12 cellular contexts compared by ENCODE assay signal in genomic region chr19:13078897-13079541, GRCh38. TPM values are rescaled to one million over a fixed set of nuclear protein-coding genes. Genes with fewer than 3 reads are reported as not detected.
A peak's percentile ranks its signal among the peaks of the same experiment; 100 is the strongest.
DNase-seq lines count a peak whose midpoint lies in the region; ATAC-seq and TF ChIP-seq lines count a peak whose summit lies in the region.
"Had no signal": no experiment of that assay in that cellular context is flagged by ENCODE, and none has a peak within 500 bp of the region (broad histone marks: within the 10 kb centered on the region; RNA-seq: fewer than 3 reads in every experiment).

No MANE protein-coding gene starts in this region.

- H3K4me3 Mint-ChIP-seq in glutamatergic neuron (ENCODE audit: unreplicated experiment) = no peak overlapping the region
- H3K4me3 Mint-ChIP-seq: CD4-positive, alpha-beta memory T cell had no signal

- ATAC-seq in GM19463 (IDR thresholded peaks at IDR 0.05; ENCODE audit: unreplicated experiment) (no peak), GM18502 (IDR thresholded peaks at IDR 0.05; ENCODE audit: poor library complexity, unreplicated experiment) (no peak)
- ATAC-seq: stimulated activated naive CD8-positive, alpha-beta T cell treated with anti-CD3 and anti-CD28 coated beads, Interleukin-15, Interleukin-2, amounts not matched to agents 100 U/mL and 50 U/mL, for 24 hours had no signal

- H3K4me2 ChIP-seq in skeletal muscle satellite cell (ENCODE audit: low read length) = peak overlapping the region; percentile 10

- no peaks in the 10 kb centered on the region for H3K36me3 Mint-ChIP-seq in glutamatergic neuron (ENCODE audit: unreplicated experiment)
- H3K36me3 Mint-ChIP-seq: CD4-positive, alpha-beta memory T cell had no signal

- DNase-seq in DMS 273 treated with DMSO at 0.1 percent for 48 hours (lab: John Stamatoyannopoulos, UW) (peak; percentile 62), NT2/D1 (ENCODE audit: low read depth, low spot score) (no peak), glutamatergic neuron (no peak), GM19238 (ENCODE audit: insufficient read length, low spot score) (no peak), NCI-H510A treated with DMSO at 0.1 percent for 48 hours (lab: John Stamatoyannopoulos, UW) (no peak)
- DNase-seq: activated CD4-positive, alpha-beta T cell treated with anti-CD3 and anti-CD28 coated beads, Interleukin-2, amount 50 U/mL, for 48 hours; CD4-positive, alpha-beta memory T cell; SIG-M5; stimulated activated naive CD8-positive, alpha-beta T cell treated with anti-CD3 and anti-CD28 coated beads, Interleukin-15, Interleukin-2, amounts not matched to agents 100 U/mL and 50 U/mL, for 24 hours had no signal

- no peak overlapping the region for H3K4me3 ChIP-seq in NT2/D1 (ENCODE audit: insufficient read length, low read depth)
- H3K4me3 ChIP-seq in skeletal muscle satellite cell (ENCODE audit: low read length) = no peak overlapping the region

- TF ChIP-seq CTCF in glutamatergic neuron (IDR thresholded peaks at IDR 0.05; ENCODE audit: partially characterized antibody, unreplicated experiment) = no peak

- peaks cover 16% of the 10 kb centered on the region for H3K27me3 ChIP-seq in NT2/D1 (ENCODE audit: insufficient read depth, insufficient read length)
- H3K27me3 ChIP-seq in skeletal muscle satellite cell (ENCODE audit: control insufficient read depth, insufficient read depth, low read length) = no peaks in the 10 kb centered on the region

- peak overlapping the region; percentile 95 for H3K27ac Mint-ChIP-seq in glutamatergic neuron (ENCODE audit: unreplicated experiment)

- no peaks in the 10 kb centered on the region for H3K9me3 ChIP-seq in NT2/D1 (ENCODE audit: insufficient read depth, low read length)
- no peaks in the 10 kb centered on the region for H3K9me3 ChIP-seq in skeletal muscle satellite cell (replicated peaks; ENCODE audit: low read length)

- H3K36me3 ChIP-seq in NT2/D1 (ENCODE audit: insufficient read depth, insufficient read length, low read length) (no peaks in the 10 kb centered on the region), skeletal muscle satellite cell (ENCODE audit: insufficient read depth, low read length) (peaks cover 64% of the 10 kb centered on the region)

- H3K4me1 Mint-ChIP-seq in glutamatergic neuron (ENCODE audit: low read depth, unreplicated experiment) = peaks cover 44% of the 10 kb centered on the region
- H3K4me1 Mint-ChIP-seq: CD4-positive, alpha-beta memory T cell had no signal

- H3K9ac ChIP-seq in NT2/D1 (ENCODE audit: insufficient read length, low read depth) = peak overlapping the region; percentile 12
- no peak overlapping the region for H3K9ac ChIP-seq in skeletal muscle satellite cell (ENCODE audit: low read depth, low read length)

- peaks cover 15% of the 10 kb centered on the region for H3K9me3 Mint-ChIP-seq in glutamatergic neuron (ENCODE audit: unreplicated experiment)
- H3K9me3 Mint-ChIP-seq: CD4-positive, alpha-beta memory T cell had no signal

- H3K27me3 Mint-ChIP-seq in glutamatergic neuron (ENCODE audit: unreplicated experiment) = peaks cover 20% of the 10 kb centered on the region
- H3K27me3 Mint-ChIP-seq: CD4-positive, alpha-beta memory T cell had no signal

- H3K4me1 ChIP-seq in NT2/D1 (ENCODE audit: insufficient read depth, insufficient read length) = peaks cover 49% of the 10 kb centered on the region
- peaks cover 48% of the 10 kb centered on the region for H3K4me1 ChIP-seq in skeletal muscle satellite cell (ENCODE audit: control insufficient read depth, insufficient read depth, low read length)

RNA-seq across cellular contexts. Expression of gene LYL1, which starts 23.6 kb away (rescaled TPM):
- 1.3 TPM for total RNA-seq in glutamatergic neuron (ENCODE audit: unreplicated experiment)
- total RNA-seq in skeletal muscle satellite cell (2012; rRNA removed) = 1.0 and 1.1 TPM in 2 replicates

RNA-seq across cellular contexts. Expression of gene TRMT1, which starts 37.5 kb away (rescaled TPM):
- 29.2 TPM for total RNA-seq in glutamatergic neuron (ENCODE audit: unreplicated experiment)
- 40.4 and 49.2 TPM in 2 replicates for total RNA-seq in skeletal muscle satellite cell (2012; rRNA removed)

RNA-seq across cellular contexts. Expression of gene NACC1, which starts 39.0 kb away (rescaled TPM):
- 68.6 TPM for total RNA-seq in glutamatergic neuron (ENCODE audit: unreplicated experiment)
- 84.7 and 112 TPM in 2 replicates for total RNA-seq in skeletal muscle satellite cell (2012; rRNA removed)
